Comparison of ENCODE assay signal across 26 cellular contexts in genomic region chr10:121313119-121313858, GRCh38.
DNase-seq lines count a peak whose midpoint lies in the region; ATAC-seq, FAIRE-seq and TF ChIP-seq lines count a peak whose summit lies in the region.
"Had no signal": no experiment of that assay in that cellular context is flagged by ENCODE, and none has a peak within 500 bp of the region (broad histone marks: within the 10 kb centered on the region; RNA-seq: fewer than 3 reads in every experiment).

No MANE protein-coding gene starts in this region.

- BruUV-seq in mammary epithelial cell (replicated peaks; lab: Mats Ljungman, UMichigan) = TSS peak; percentile 56

- POLR2A ChIA-PET in activated CD4-positive, alpha-beta T cell treated with anti-CD3 and anti-CD28 coated beads for 36 hours (lab: Charles Lee) = no interaction called here

- H3K27me3 ChIP-seq in mammary epithelial cell (ENCODE audit: insufficient read depth, low read length) (no peaks in the 10 kb centered on the region), stomach (peaks cover 0 to 4% (median 0%) of the 10 kb centered on the region in 3 donors)

- WGBS in mammary epithelial cell (ENCODE audit: low coverage, missing lambda C conversion rate) = 15% methylated on average over 17 of the region's 17 CpGs
- 87 to 95% methylated on average over 11 of the region's 17 CpGs for WGBS in mesodermal cell (ENCODE audit: insufficient coverage in 2 of 2), 2 experiments
- WGBS in stomach, 5 donors = 23 to 39% (median 34%) methylated on average over 17 of the region's 17 CpGs

- TF ChIP-seq CTCF in mammary epithelial cell (conservative IDR thresholded peaks at IDR 0.05 in 1 of 2, IDR thresholded peaks at IDR 0.05 in 1 of 2; ENCODE audit: extremely low read depth in 1 of 2, insufficient read depth in 1 of 2, low read depth in 1 of 2, low read length in 2 of 2) (no peak), stomach (IDR thresholded peaks at IDR 0.05) (no peak)

- H3K27ac Mint-ChIP-seq in activated CD4-positive, alpha-beta T cell treated with anti-CD3 and anti-CD28 coated beads for 36 hours = no peak overlapping the region
- H3K27ac Mint-ChIP-seq: activated CD4-positive, alpha-beta memory T cell treated with anti-CD3 and anti-CD28 coated beads for 36 hours; activated naive CD4-positive, alpha-beta T cell treated with anti-CD3 and anti-CD28 coated beads, Interleukin-2, amount 50 U/mL, for 72 hours; T-cell had no signal

- no peaks in the 10 kb centered on the region for H3K27me3 Mint-ChIP-seq in activated CD4-positive, alpha-beta T cell treated with anti-CD3 and anti-CD28 coated beads for 36 hours
- no peaks in the 10 kb centered on the region for H3K27me3 Mint-ChIP-seq in activated T-cell treated with anti-CD3 and anti-CD28 coated beads, Interleukin-2, amount 50 U/mL, for 4 hours (ENCODE audit: low read depth)
- H3K27me3 Mint-ChIP-seq: activated CD4-positive, alpha-beta memory T cell treated with anti-CD3 and anti-CD28 coated beads for 36 hours; T-cell had no signal

- no peaks in the 10 kb centered on the region for H3K9me3 Mint-ChIP-seq in activated CD4-positive, alpha-beta T cell treated with anti-CD3 and anti-CD28 coated beads for 36 hours (ENCODE audit: low read depth)
- no peaks in the 10 kb centered on the region for H3K9me3 Mint-ChIP-seq in activated T-cell treated with anti-CD3 and anti-CD28 coated beads, Interleukin-2, amount 50 U/mL, for 4 hours
- H3K9me3 Mint-ChIP-seq: activated CD4-positive, alpha-beta memory T cell treated with anti-CD3 and anti-CD28 coated beads for 36 hours had no signal

- peak; percentile 27 for DNase-seq in NCI-H146 (lab: John Stamatoyannopoulos, UW)
- DNase-seq in mammary epithelial cell = peak; percentile 86
- peak; percentile 32 for DNase-seq in stomach
- DNase-seq in activated CD4-positive, alpha-beta T cell treated with anti-CD3 and anti-CD28 coated beads for 36 hours = no peak
- DNase-seq in activated T-cell treated with anti-CD3 and anti-CD28 coated beads, Interleukin-2, amount 50 U/mL, for 4 hours = no peak
- DNase-seq in frontal cortex (ENCODE audit: low spot score in 2 of 2) = no peak
- DNase-seq: activated CD4-positive, alpha-beta memory T cell treated with anti-CD3 and anti-CD28 coated beads for 36 hours; activated T-cell treated with anti-CD3 and anti-CD28 coated beads, Interleukin-2, amount 50 U/mL, for 48 hours; GF-D8; GM23248; heart left ventricle; Kasumi-1; midbrain; NCI-H1417; NCI-H2227 treated with DMSO at 0.1 percent for 48 hours; occipital lobe; stimulated activated CD4-positive, alpha-beta T cell treated with anti-CD3 and anti-CD28 coated beads, Interleukin-4, amount 100 ng/mL, for 4 hours; stimulated activated CD8-positive, alpha-beta memory T cell treated with anti-CD3 and anti-CD28 coated beads, Interleukin-4, amount 100 ng/mL, for 48 hours; T-cell had no signal

- H3K4me1 Mint-ChIP-seq in activated CD4-positive, alpha-beta T cell treated with anti-CD3 and anti-CD28 coated beads for 36 hours = no peaks in the 10 kb centered on the region
- H3K4me1 Mint-ChIP-seq in activated T-cell treated with anti-CD3 and anti-CD28 coated beads, Interleukin-2, amount 50 U/mL, for 4 hours (ENCODE audit: low read depth) = no peaks in the 10 kb centered on the region
- H3K4me1 Mint-ChIP-seq: T-cell had no signal

- H3K9me3 ChIP-seq in mammary epithelial cell (replicated peaks; ENCODE audit: insufficient read depth, low read length) (no peaks in the 10 kb centered on the region), mesodermal cell (ENCODE audit: control insufficient read depth, low read length) (no peaks in the 10 kb centered on the region), stomach (no peaks in the 10 kb centered on the region)
- H3K9me3 ChIP-seq: thoracic aorta had no signal

- ATAC-seq in activated CD4-positive, alpha-beta T cell treated with anti-CD3 and anti-CD28 coated beads for 36 hours = no peak
- no peak for ATAC-seq in HG03378 (IDR thresholded peaks at IDR 0.05; ENCODE audit: unreplicated experiment)
- no peak for ATAC-seq in activated T-cell treated with anti-CD3 and anti-CD28 coated beads, Interleukin-2, amount 50 U/mL, for 4 hours
- ATAC-seq: activated naive CD4-positive, alpha-beta T cell treated with anti-CD3 and anti-CD28 coated beads, Interleukin-2, amount 50 U/mL, for 72 hours; T-cell had no signal

- H3K79me2 ChIP-seq in mammary epithelial cell (ENCODE audit: insufficient read depth, low read length) = no peaks in the 10 kb centered on the region

- FAIRE-seq in frontal cortex (lab: Jason Lieb, UNC) = no peak
- FAIRE-seq: GM12892, islet of Langerhans had no signal

- no peak overlapping the region for H3K4me3 Mint-ChIP-seq in activated CD4-positive, alpha-beta T cell treated with anti-CD3 and anti-CD28 coated beads for 36 hours
- no peak overlapping the region for H3K4me3 Mint-ChIP-seq in activated T-cell treated with anti-CD3 and anti-CD28 coated beads, Interleukin-2, amount 50 U/mL, for 4 hours
- H3K4me3 Mint-ChIP-seq: activated CD4-positive, alpha-beta memory T cell treated with anti-CD3 and anti-CD28 coated beads for 36 hours; T-cell had no signal

- peak overlapping the region; percentile 70 for H2AFZ ChIP-seq in mammary epithelial cell (ENCODE audit: low read depth, low read length)
- H2AFZ ChIP-seq: GM23248 had no signal

- no peak for TF ChIP-seq POLR2A in stomach (IDR thresholded peaks at IDR 0.05)

- CTCF ChIA-PET in mammary epithelial cell (lab: Charles Lee; ENCODE audit: low non-redundant PET) = no interaction called here
- CTCF ChIA-PET in activated CD4-positive, alpha-beta T cell treated with anti-CD3 and anti-CD28 coated beads for 36 hours (lab: Charles Lee) = no interaction called here

- H3K4me2 ChIP-seq in mammary epithelial cell (ENCODE audit: insufficient read depth, low read depth, low read length) = peak overlapping the region; percentile 67

- no peak overlapping the region for H3K4me3 ChIP-seq in mammary epithelial cell (replicated peaks in 1 of 3; ENCODE audit: insufficient read depth in 1 of 3, low read depth in 2 of 3, low read length in 3 of 3)
- H3K4me3 ChIP-seq in mesodermal cell (ENCODE audit: extremely low read depth, insufficient read depth, low read length, poor library complexity, severe bottlenecking) = no peak overlapping the region
- H3K4me3 ChIP-seq in stomach = no peak overlapping the region
- H3K4me3 ChIP-seq: GM23248, heart left ventricle, skin epidermis, thoracic aorta had no signal

- H3K4me1 ChIP-seq in mammary epithelial cell (ENCODE audit: insufficient read depth, low read length) (peaks cover 51% of the 10 kb centered on the region), mesodermal cell (ENCODE audit: control insufficient read depth, insufficient read depth, low read length, poor library complexity, severe bottlenecking) (peaks cover 30% of the 10 kb centered on the region), stomach (peaks cover 6 to 28% (median 16%) of the 10 kb centered on the region in 4 donors)
- H3K4me1 ChIP-seq: heart left ventricle had no signal

- no peaks in the 10 kb centered on the region for H4K20me1 ChIP-seq in mammary epithelial cell (ENCODE audit: insufficient read depth, low read length)

- peak overlapping the region; percentile 46 for H3K9ac ChIP-seq in mammary epithelial cell (ENCODE audit: insufficient read depth, low read length)
- H3K9ac ChIP-seq: GM23248 had no signal

- no peaks in the 10 kb centered on the region for H3K36me3 Mint-ChIP-seq in activated CD4-positive, alpha-beta T cell treated with anti-CD3 and anti-CD28 coated beads for 36 hours (ENCODE audit: low read depth)
- no peaks in the 10 kb centered on the region for H3K36me3 Mint-ChIP-seq in activated T-cell treated with anti-CD3 and anti-CD28 coated beads, Interleukin-2, amount 50 U/mL, for 4 hours (ENCODE audit: insufficient read depth)
- H3K36me3 Mint-ChIP-seq: activated CD4-positive, alpha-beta memory T cell treated with anti-CD3 and anti-CD28 coated beads for 36 hours; activated naive CD4-positive, alpha-beta T cell treated with anti-CD3 and anti-CD28 coated beads, Interleukin-2, amount 50 U/mL, for 72 hours; T-cell had no signal

- in situ Hi-C loops in mammary epithelial cell (cut with MboI; ENCODE audit: low sequenced_read_pairs in 2 of 2) = no loop called here

- no peaks in the 10 kb centered on the region for H3K36me3 ChIP-seq in mammary epithelial cell (ENCODE audit: insufficient read depth, low read length)
- no peaks in the 10 kb centered on the region for H3K36me3 ChIP-seq in mesodermal cell (ENCODE audit: control insufficient read depth, insufficient read depth, low read length)
- H3K36me3 ChIP-seq in stomach = no peaks in the 10 kb centered on the region
- H3K36me3 ChIP-seq: heart left ventricle, thoracic aorta had no signal

- H3K27ac ChIP-seq in mammary epithelial cell (ENCODE audit: insufficient read depth, low read depth, low read length) (peak overlapping the region; percentile 77), mesodermal cell (ENCODE audit: low read depth, low read length, severe bottlenecking) (peak overlapping the region; percentile 85), stomach (peak overlapping the region in 4 of 5 donors; percentile 36 to 75 (median 48))
- H3K27ac ChIP-seq: GM23248, thoracic aorta had no signal

- intact Hi-C loops in mammary epithelial cell (cut with micrococcal nuclease) = loop anchor here (1.0 to 10.0 kb wide), 4 partner anchors 156 to 422 kb away; no protein-coding TSS in a partner anchor
- intact Hi-C loops in stomach (cut with DNase I; ENCODE audit: low total_unique reads) = no loop called here
- intact Hi-C loops in activated CD4-positive, alpha-beta T cell treated with anti-CD3 and anti-CD28 coated beads for 36 hours (cut with DNase I, micrococcal nuclease) = no loop called here

- TF ChIP-seq EP300 in stomach (IDR thresholded peaks at IDR 0.05) = no peak

- dilution Hi-C loops in mammary epithelial cell (cut with HindIII; ENCODE audit: low sequenced_read_pairs) = no loop called here

Comparison
In these comparisons a context has a peak if more than half of its experiments do, and no peak if none do; other contexts are left out.
1. DNase-seq: peak in NCI-H146 (single experiment), mammary epithelial cell (single experiment) and stomach (single experiment); none in activated CD4-positive, alpha-beta T cell treated with anti-CD3 and anti-CD28 coated beads for 36 hours (single experiment), activated T-cell treated with anti-CD3 and anti-CD28 coated beads, Interleukin-2, amount 50 U/mL, for 4 hours (single experiment) and frontal cortex (0 of 2).
2. Peak in every context shown above with its lines, with median percentiles within 50 percentile points of each other: H3K27ac ChIP-seq.